In genomic region chr1:157377216-157377821, GRCh38 we compare ENCODE assay signal across 8 cellular contexts.
DNase-seq lines count a peak whose midpoint lies in the region; ATAC-seq and TF ChIP-seq lines count a peak whose summit lies in the region.

No MANE protein-coding gene starts in this region.

- peaks cover 4% of the 10 kb centered on the region for H3K4me1 Mint-ChIP-seq in activated naive CD8-positive, alpha-beta T cell treated with anti-CD3 and anti-CD28 coated beads for 36 hours
- peaks cover 0 to 5% (median 1%) of the 10 kb centered on the region in 4 donors for H3K4me1 Mint-ChIP-seq in naive thymus-derived CD8-positive, alpha-beta T cell

- POLR2A ChIA-PET in naive thymus-derived CD8-positive, alpha-beta T cell (lab: Charles Lee) = no interaction called here

- no peaks in the 10 kb centered on the region for H3K27me3 ChIP-seq in right lobe of liver

- H3K4me3 ChIP-seq in right lobe of liver = no peak overlapping the region

- peak; percentile 24 to 64 (median 54) for TF ChIP-seq CTCF in right lobe of liver (IDR thresholded peaks at IDR 0.05)

- no peaks in the 10 kb centered on the region for H3K36me3 Mint-ChIP-seq in activated naive CD8-positive, alpha-beta T cell treated with anti-CD3 and anti-CD28 coated beads for 36 hours
- no peaks in the 10 kb centered on the region for H3K36me3 Mint-ChIP-seq in naive thymus-derived CD8-positive, alpha-beta T cell

- WGBS in right lobe of liver (ENCODE audit: insufficient coverage, low coverage, low lambda C conversion rate, missing lambda C conversion rate) = 12% methylated on average over 6 of the region's 9 CpGs

- H3K36me3 ChIP-seq in right lobe of liver = no peaks in the 10 kb centered on the region

- intact Hi-C loops in right lobe of liver (cut with DNase I) = loop anchor here in 1 of 2 donors (5.0 kb wide), 1 partner anchor 115 kb away; no protein-coding TSS in a partner anchor

- peak; percentile 87 to 97 (median 92) for ATAC-seq in right lobe of liver
- ATAC-seq in HG02938 (IDR thresholded peaks at IDR 0.05; ENCODE audit: unreplicated experiment) = no peak
- no peak for ATAC-seq in naive thymus-derived CD8-positive, alpha-beta T cell
- ATAC-seq in HG03280 (IDR thresholded peaks at IDR 0.05; ENCODE audit: unreplicated experiment) = no peak

- peaks cover 52% of the 10 kb centered on the region for H3K27me3 Mint-ChIP-seq in activated naive CD8-positive, alpha-beta T cell treated with anti-CD3 and anti-CD28 coated beads for 36 hours
- H3K27me3 Mint-ChIP-seq in naive thymus-derived CD8-positive, alpha-beta T cell = peaks cover 27 to 62% (median 41%) of the 10 kb centered on the region in 5 donors

- H3K27ac Mint-ChIP-seq in activated naive CD8-positive, alpha-beta T cell treated with anti-CD3 and anti-CD28 coated beads for 36 hours = no peak overlapping the region
- H3K27ac Mint-ChIP-seq in naive thymus-derived CD8-positive, alpha-beta T cell = no peak overlapping the region

- TF ChIP-seq POLR2A in right lobe of liver (IDR thresholded peaks at IDR 0.05) = no peak

- peak; percentile 10 to 12 for DNase-seq in stimulated activated CD4-positive, alpha-beta T cell treated with anti-CD3 and anti-CD28 coated beads, Interleukin-15, amount 100 ng/mL, for 48 hours (ENCODE audit: low read depth in 2 of 2)
- DNase-seq in stimulated activated CD4-positive, alpha-beta T cell treated with anti-CD3 and anti-CD28 coated beads, Interleukin-12 subunit alpha, Interleukin-12 subunit beta, amount 100 ng/mL, for 4 hours = no peak
- DNase-seq in NCI-H2029 treated with DMSO at 0.1 percent for 48 hours (lab: John Stamatoyannopoulos, UW) (peak; percentile 43), right lobe of liver (peak in 1 of 3 donors; percentile 55)
- peak; percentile 19 for DNase-seq in activated naive CD8-positive, alpha-beta T cell treated with anti-CD3 and anti-CD28 coated beads for 36 hours
- DNase-seq in naive thymus-derived CD8-positive, alpha-beta T cell = no peak

- no peaks in the 10 kb centered on the region for H3K4me1 ChIP-seq in right lobe of liver

- H3K9me3 ChIP-seq in right lobe of liver = no peaks in the 10 kb centered on the region

- no peak overlapping the region for H3K27ac ChIP-seq in right lobe of liver

- H3K9me3 Mint-ChIP-seq in activated naive CD8-positive, alpha-beta T cell treated with anti-CD3 and anti-CD28 coated beads for 36 hours = no peaks in the 10 kb centered on the region
- no peaks in the 10 kb centered on the region for H3K9me3 Mint-ChIP-seq in naive thymus-derived CD8-positive, alpha-beta T cell

- no peak overlapping the region for H3K4me3 Mint-ChIP-seq in activated naive CD8-positive, alpha-beta T cell treated with anti-CD3 and anti-CD28 coated beads for 36 hours
- no peak overlapping the region for H3K4me3 Mint-ChIP-seq in naive thymus-derived CD8-positive, alpha-beta T cell

Comparison
In these comparisons a context has a peak if more than half of its experiments do, and no peak if none do; other contexts are left out.
1. DNase-seq: peak in stimulated activated CD4-positive, alpha-beta T cell treated with anti-CD3 and anti-CD28 coated beads, Interleukin-15, amount 100 ng/mL, for 48 hours (2 of 2), NCI-H2029 treated with DMSO at 0.1 percent for 48 hours (single experiment) and activated naive CD8-positive, alpha-beta T cell treated with anti-CD3 and anti-CD28 coated beads for 36 hours (single experiment); none in stimulated activated CD4-positive, alpha-beta T cell treated with anti-CD3 and anti-CD28 coated beads, Interleukin-12 subunit alpha, Interleukin-12 subunit beta, amount 100 ng/mL, for 4 hours (single experiment) and naive thymus-derived CD8-positive, alpha-beta T cell (0 of 10).
2. ATAC-seq: peak in right lobe of liver (4 of 4); none in HG02938 (single experiment), naive thymus-derived CD8-positive, alpha-beta T cell (0 of 2) and HG03280 (single experiment).